1 cellular context compared by ENCODE assay signal in the genomic region with DNA sequence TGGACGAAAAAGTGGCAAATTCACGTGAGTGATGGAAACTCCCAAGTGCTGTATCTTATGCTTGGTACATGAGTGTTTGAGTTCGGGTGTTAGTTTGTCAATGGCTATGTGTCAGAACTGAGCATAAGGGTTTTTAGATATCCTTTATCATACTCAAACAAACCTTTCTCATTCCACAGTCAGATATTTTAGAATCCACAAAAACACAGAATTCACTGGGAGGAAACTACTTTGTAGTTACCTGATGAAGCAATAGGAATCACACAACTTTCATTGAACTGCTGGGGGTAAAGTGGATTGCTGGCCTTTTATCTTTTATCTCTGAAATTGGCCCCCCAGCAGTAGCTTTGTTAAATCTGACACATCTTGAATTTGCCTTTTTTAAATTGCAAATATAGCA.
TF ChIP-seq lines count a peak whose summit lies in the region.

No MANE protein-coding gene starts in this region.

TF ChIP-seq in HepG2, 621 proteins besides CTCF, POLR2A, EP300 and RAD21 (continued from another document and continues in another):
- TF ChIP-seq, protein P1, sequence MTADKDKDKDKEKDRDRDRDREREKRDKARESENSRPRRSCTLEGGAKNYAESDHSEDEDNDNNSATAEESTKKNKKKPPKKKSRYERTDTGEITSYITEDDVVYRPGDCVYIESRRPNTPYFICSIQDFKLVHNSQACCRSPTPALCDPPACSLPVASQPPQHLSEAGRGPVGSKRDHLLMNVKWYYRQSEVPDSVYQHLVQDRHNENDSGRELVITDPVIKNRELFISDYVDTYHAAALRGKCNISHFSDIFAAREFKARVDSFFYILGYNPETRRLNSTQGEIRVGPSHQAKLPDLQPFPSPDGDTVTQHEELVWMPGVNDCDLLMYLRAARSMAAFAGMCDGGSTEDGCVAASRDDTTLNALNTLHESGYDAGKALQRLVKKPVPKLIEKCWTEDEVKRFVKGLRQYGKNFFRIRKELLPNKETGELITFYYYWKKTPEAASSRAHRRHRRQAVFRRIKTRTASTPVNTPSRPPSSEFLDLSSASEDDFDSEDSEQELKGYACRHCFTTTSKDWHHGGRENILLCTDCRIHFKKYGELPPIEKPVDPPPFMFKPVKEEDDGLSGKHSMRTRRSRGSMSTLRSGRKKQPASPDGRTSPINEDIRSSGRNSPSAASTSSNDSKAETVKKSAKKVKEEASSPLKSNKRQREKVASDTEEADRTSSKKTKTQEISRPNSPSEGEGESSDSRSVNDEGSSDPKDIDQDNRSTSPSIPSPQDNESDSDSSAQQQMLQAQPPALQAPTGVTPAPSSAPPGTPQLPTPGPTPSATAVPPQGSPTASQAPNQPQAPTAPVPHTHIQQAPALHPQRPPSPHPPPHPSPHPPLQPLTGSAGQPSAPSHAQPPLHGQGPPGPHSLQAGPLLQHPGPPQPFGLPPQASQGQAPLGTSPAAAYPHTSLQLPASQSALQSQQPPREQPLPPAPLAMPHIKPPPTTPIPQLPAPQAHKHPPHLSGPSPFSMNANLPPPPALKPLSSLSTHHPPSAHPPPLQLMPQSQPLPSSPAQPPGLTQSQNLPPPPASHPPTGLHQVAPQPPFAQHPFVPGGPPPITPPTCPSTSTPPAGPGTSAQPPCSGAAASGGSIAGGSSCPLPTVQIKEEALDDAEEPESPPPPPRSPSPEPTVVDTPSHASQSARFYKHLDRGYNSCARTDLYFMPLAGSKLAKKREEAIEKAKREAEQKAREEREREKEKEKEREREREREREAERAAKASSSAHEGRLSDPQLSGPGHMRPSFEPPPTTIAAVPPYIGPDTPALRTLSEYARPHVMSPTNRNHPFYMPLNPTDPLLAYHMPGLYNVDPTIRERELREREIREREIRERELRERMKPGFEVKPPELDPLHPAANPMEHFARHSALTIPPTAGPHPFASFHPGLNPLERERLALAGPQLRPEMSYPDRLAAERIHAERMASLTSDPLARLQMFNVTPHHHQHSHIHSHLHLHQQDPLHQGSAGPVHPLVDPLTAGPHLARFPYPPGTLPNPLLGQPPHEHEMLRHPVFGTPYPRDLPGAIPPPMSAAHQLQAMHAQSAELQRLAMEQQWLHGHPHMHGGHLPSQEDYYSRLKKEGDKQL (CRISPR knock-in tag; IDR thresholded peaks at IDR 0.05; ENCODE audit: low read depth) = peak; percentile 36; the same call in 1 of the 2 replicates
- TF ChIP-seq TBL1XR1 (IDR thresholded peaks at IDR 0.05; ENCODE audit: borderline replicate concordance, low read length, partially characterized antibody) = no peak
- TF ChIP-seq, protein P2, sequence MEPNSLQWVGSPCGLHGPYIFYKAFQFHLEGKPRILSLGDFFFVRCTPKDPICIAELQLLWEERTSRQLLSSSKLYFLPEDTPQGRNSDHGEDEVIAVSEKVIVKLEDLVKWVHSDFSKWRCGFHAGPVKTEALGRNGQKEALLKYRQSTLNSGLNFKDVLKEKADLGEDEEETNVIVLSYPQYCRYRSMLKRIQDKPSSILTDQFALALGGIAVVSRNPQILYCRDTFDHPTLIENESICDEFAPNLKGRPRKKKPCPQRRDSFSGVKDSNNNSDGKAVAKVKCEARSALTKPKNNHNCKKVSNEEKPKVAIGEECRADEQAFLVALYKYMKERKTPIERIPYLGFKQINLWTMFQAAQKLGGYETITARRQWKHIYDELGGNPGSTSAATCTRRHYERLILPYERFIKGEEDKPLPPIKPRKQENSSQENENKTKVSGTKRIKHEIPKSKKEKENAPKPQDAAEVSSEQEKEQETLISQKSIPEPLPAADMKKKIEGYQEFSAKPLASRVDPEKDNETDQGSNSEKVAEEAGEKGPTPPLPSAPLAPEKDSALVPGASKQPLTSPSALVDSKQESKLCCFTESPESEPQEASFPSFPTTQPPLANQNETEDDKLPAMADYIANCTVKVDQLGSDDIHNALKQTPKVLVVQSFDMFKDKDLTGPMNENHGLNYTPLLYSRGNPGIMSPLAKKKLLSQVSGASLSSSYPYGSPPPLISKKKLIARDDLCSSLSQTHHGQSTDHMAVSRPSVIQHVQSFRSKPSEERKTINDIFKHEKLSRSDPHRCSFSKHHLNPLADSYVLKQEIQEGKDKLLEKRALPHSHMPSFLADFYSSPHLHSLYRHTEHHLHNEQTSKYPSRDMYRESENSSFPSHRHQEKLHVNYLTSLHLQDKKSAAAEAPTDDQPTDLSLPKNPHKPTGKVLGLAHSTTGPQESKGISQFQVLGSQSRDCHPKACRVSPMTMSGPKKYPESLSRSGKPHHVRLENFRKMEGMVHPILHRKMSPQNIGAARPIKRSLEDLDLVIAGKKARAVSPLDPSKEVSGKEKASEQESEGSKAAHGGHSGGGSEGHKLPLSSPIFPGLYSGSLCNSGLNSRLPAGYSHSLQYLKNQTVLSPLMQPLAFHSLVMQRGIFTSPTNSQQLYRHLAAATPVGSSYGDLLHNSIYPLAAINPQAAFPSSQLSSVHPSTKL (CRISPR knock-in tag; IDR thresholded peaks at IDR 0.05) = peak; percentile 65; the same call in 1 of the 2 replicates
- no peak for TF ChIP-seq ZNF224 (CRISPR knock-in tag; IDR thresholded peaks at IDR 0.05)
- TF ChIP-seq, protein P3, sequence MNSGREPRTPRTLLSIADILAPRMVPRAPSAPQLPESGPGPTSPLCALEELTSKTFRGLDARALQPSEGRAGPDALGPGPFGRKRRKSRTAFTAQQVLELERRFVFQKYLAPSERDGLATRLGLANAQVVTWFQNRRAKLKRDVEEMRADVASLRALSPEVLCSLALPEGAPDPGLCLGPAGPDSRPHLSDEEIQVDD (CRISPR knock-in tag; IDR thresholded peaks at IDR 0.05; ENCODE audit: borderline replicate concordance) = no peak
- TF ChIP-seq ZNF468 (CRISPR knock-in tag; IDR thresholded peaks at IDR 0.05) = no peak
- TF ChIP-seq NR1H2 (CRISPR knock-in tag; IDR thresholded peaks at IDR 0.05; ENCODE audit: borderline replicate concordance, low read depth) = no peak
- peak; percentile 96 for TF ChIP-seq TBX2 (CRISPR knock-in tag; IDR thresholded peaks at IDR 0.05; ENCODE audit: borderline replicate concordance)
- TF ChIP-seq, protein P4, sequence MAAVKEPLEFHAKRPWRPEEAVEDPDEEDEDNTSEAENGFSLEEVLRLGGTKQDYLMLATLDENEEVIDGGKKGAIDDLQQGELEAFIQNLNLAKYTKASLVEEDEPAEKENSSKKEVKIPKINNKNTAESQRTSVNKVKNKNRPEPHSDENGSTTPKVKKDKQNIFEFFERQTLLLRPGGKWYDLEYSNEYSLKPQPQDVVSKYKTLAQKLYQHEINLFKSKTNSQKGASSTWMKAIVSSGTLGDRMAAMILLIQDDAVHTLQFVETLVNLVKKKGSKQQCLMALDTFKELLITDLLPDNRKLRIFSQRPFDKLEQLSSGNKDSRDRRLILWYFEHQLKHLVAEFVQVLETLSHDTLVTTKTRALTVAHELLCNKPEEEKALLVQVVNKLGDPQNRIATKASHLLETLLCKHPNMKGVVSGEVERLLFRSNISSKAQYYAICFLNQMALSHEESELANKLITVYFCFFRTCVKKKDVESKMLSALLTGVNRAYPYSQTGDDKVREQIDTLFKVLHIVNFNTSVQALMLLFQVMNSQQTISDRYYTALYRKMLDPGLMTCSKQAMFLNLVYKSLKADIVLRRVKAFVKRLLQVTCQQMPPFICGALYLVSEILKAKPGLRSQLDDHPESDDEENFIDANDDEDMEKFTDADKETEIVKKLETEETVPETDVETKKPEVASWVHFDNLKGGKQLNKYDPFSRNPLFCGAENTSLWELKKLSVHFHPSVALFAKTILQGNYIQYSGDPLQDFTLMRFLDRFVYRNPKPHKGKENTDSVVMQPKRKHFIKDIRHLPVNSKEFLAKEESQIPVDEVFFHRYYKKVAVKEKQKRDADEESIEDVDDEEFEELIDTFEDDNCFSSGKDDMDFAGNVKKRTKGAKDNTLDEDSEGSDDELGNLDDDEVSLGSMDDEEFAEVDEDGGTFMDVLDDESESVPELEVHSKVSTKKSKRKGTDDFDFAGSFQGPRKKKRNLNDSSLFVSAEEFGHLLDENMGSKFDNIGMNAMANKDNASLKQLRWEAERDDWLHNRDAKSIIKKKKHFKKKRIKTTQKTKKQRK (IDR thresholded peaks at IDR 0.05; ENCODE audit: low read length) = no peak
- TF ChIP-seq, protein P5, sequence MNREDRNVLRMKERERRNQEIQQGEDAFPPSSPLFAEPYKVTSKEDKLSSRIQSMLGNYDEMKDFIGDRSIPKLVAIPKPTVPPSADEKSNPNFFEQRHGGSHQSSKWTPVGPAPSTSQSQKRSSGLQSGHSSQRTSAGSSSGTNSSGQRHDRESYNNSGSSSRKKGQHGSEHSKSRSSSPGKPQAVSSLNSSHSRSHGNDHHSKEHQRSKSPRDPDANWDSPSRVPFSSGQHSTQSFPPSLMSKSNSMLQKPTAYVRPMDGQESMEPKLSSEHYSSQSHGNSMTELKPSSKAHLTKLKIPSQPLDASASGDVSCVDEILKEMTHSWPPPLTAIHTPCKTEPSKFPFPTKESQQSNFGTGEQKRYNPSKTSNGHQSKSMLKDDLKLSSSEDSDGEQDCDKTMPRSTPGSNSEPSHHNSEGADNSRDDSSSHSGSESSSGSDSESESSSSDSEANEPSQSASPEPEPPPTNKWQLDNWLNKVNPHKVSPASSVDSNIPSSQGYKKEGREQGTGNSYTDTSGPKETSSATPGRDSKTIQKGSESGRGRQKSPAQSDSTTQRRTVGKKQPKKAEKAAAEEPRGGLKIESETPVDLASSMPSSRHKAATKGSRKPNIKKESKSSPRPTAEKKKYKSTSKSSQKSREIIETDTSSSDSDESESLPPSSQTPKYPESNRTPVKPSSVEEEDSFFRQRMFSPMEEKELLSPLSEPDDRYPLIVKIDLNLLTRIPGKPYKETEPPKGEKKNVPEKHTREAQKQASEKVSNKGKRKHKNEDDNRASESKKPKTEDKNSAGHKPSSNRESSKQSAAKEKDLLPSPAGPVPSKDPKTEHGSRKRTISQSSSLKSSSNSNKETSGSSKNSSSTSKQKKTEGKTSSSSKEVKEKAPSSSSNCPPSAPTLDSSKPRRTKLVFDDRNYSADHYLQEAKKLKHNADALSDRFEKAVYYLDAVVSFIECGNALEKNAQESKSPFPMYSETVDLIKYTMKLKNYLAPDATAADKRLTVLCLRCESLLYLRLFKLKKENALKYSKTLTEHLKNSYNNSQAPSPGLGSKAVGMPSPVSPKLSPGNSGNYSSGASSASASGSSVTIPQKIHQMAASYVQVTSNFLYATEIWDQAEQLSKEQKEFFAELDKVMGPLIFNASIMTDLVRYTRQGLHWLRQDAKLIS (CRISPR knock-in tag; IDR thresholded peaks at IDR 0.05) = no peak
- TF ChIP-seq, protein P6, sequence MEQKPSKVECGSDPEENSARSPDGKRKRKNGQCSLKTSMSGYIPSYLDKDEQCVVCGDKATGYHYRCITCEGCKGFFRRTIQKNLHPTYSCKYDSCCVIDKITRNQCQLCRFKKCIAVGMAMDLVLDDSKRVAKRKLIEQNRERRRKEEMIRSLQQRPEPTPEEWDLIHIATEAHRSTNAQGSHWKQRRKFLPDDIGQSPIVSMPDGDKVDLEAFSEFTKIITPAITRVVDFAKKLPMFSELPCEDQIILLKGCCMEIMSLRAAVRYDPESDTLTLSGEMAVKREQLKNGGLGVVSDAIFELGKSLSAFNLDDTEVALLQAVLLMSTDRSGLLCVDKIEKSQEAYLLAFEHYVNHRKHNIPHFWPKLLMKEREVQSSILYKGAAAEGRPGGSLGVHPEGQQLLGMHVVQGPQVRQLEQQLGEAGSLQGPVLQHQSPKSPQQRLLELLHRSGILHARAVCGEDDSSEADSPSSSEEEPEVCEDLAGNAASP (CRISPR knock-in tag; IDR thresholded peaks at IDR 0.05; ENCODE audit: borderline replicate concordance) = peak; percentile 44; the same call in 1 of the 2 replicates
- no peak for TF ChIP-seq ZNF570 (CRISPR knock-in tag; IDR thresholded peaks at IDR 0.05; ENCODE audit: borderline replicate concordance)
- TF ChIP-seq, protein P7, sequence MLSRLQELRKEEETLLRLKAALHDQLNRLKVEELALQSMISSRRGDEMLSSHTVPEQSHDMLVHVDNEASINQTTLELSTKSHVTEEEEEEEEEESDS (CRISPR knock-in tag; IDR thresholded peaks at IDR 0.05; ENCODE audit: borderline replicate concordance) = no peak
- no peak for TF ChIP-seq ZNF10 (CRISPR knock-in tag; IDR thresholded peaks at IDR 0.05; ENCODE audit: borderline replicate concordance, low read depth)
- no peak for TF ChIP-seq ZBTB42 (CRISPR knock-in tag; IDR thresholded peaks at IDR 0.05)
- no peak for TF ChIP-seq ZFP90 (CRISPR knock-in tag; IDR thresholded peaks at IDR 0.05; ENCODE audit: borderline replicate concordance)
- peak; percentile 62; the same call in 1 of the 2 replicates for TF ChIP-seq GATAD2A (CRISPR knock-in tag; IDR thresholded peaks at IDR 0.05)
- TF ChIP-seq HDAC1 (CRISPR knock-in tag; IDR thresholded peaks at IDR 0.05) = no peak
- peak; percentile 95 for TF ChIP-seq ISL2 (CRISPR knock-in tag; IDR thresholded peaks at IDR 0.05)
- TF ChIP-seq ZNF546 (CRISPR knock-in tag; conservative IDR thresholded peaks at IDR 0.05) = no peak
- no peak for TF ChIP-seq ZMYM2 (CRISPR knock-in tag; IDR thresholded peaks at IDR 0.05)
- TF ChIP-seq ZNF484 (CRISPR knock-in tag; IDR thresholded peaks at IDR 0.05; ENCODE audit: borderline replicate concordance, low read depth) = no peak
- TF ChIP-seq ZNF331 (CRISPR knock-in tag; IDR thresholded peaks at IDR 0.05) = no peak
- TF ChIP-seq SP5 (CRISPR knock-in tag; IDR thresholded peaks at IDR 0.05; ENCODE audit: borderline replicate concordance, low read depth) = 0 out of 2 replicates have a peak, but pooled peaks have one; percentile 13
- TF ChIP-seq NRL (CRISPR knock-in tag; IDR thresholded peaks at IDR 0.05; ENCODE audit: borderline replicate concordance) = no peak
- no peak for TF ChIP-seq U2AF1 (optimal IDR thresholded peaks at IDR 0.05; ENCODE audit: low read depth, low read length)
- 0 out of 2 replicates have a peak, but pooled peaks have one; percentile 32 for TF ChIP-seq ZBTB7B (CRISPR knock-in tag; IDR thresholded peaks at IDR 0.05)
- TF ChIP-seq TEAD2 (CRISPR knock-in tag; IDR thresholded peaks at IDR 0.05) = no peak
- no peak for TF ChIP-seq ZNF775 (CRISPR knock-in tag; IDR thresholded peaks at IDR 0.05; ENCODE audit: borderline replicate concordance)
- TF ChIP-seq ZNF138 (CRISPR knock-in tag; IDR thresholded peaks at IDR 0.05; ENCODE audit: low read depth) = no peak
- TF ChIP-seq SOX6 (IDR thresholded peaks at IDR 0.05) = no peak
- TF ChIP-seq SOX6 (CRISPR knock-in tag; IDR thresholded peaks at IDR 0.05) = peak; percentile 88
- TF ChIP-seq, protein P8, sequence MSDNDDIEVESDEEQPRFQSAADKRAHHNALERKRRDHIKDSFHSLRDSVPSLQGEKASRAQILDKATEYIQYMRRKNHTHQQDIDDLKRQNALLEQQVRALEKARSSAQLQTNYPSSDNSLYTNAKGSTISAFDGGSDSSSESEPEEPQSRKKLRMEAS (IDR thresholded peaks at IDR 0.05) = 0 out of 2 replicates have a peak, but pooled peaks have one; percentile 20
- TF ChIP-seq, protein P9, sequence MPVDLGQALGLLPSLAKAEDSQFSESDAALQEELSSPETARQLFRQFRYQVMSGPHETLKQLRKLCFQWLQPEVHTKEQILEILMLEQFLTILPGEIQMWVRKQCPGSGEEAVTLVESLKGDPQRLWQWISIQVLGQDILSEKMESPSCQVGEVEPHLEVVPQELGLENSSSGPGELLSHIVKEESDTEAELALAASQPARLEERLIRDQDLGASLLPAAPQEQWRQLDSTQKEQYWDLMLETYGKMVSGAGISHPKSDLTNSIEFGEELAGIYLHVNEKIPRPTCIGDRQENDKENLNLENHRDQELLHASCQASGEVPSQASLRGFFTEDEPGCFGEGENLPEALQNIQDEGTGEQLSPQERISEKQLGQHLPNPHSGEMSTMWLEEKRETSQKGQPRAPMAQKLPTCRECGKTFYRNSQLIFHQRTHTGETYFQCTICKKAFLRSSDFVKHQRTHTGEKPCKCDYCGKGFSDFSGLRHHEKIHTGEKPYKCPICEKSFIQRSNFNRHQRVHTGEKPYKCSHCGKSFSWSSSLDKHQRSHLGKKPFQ (CRISPR knock-in tag; IDR thresholded peaks at IDR 0.05; ENCODE audit: insufficient replicate concordance) = no peak
- TF ChIP-seq MED1 (CRISPR knock-in tag; IDR thresholded peaks at IDR 0.05) = peak; percentile 67
- no peak for TF ChIP-seq ZKSCAN8 (CRISPR knock-in tag; IDR thresholded peaks at IDR 0.05; ENCODE audit: borderline replicate concordance)
- TF ChIP-seq NAIF1 (CRISPR knock-in tag; IDR thresholded peaks at IDR 0.05; ENCODE audit: borderline replicate concordance) = no peak
